9 cellular contexts compared by ENCODE assay signal in the genomic region with DNA sequence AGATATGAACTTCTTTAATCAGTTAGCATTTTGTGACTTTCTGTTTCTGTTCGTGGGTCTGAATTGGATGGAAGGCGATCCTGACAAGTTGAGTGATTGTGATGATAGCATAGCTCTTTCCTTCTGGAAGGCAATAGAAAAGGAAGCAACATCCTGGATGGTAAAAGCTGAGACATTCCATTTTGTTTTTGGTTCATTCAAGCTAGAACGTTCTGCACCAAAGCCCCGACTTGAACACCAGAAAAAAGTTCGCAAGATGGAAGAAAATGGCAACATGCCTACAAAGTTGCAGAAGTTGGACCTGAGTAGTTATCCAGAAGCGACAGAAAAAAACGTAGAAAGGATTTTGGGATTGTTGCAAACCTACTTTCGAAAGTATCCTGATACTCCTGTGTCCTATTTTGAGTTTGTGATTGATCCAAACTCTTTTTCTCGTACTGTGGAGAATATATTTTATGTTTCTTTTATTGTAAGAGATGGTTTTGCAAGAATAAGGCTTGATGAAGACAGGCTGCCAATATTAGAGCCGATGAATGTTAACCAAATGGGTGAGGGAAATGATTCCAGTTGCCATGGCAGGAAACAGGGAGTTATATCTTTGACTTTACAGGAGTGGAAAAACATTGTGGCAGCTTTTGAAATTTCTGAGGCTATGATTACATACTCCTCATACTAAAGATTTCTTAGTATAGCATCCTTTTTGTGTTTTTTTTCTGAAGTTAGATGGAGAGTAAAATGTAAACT. TPM values are rescaled to one million over a fixed set of nuclear protein-coding genes. Genes with fewer than 3 reads are reported as not detected.
DNase-seq lines count a peak whose midpoint lies in the region; ATAC-seq, FAIRE-seq and TF ChIP-seq lines count a peak whose summit lies in the region.
"Had no signal": no experiment of that assay in that cellular context is flagged by ENCODE, and none has a peak within 500 bp of the region (broad histone marks: within the 10 kb centered on the region; RNA-seq: fewer than 3 reads in every experiment).

No MANE protein-coding gene starts in this region.

- H3K9me1 ChIP-seq in endothelial cell of umbilical vein (replicated peaks; ENCODE audit: control insufficient read depth, extremely low read depth, insufficient read depth, low read length) = no peaks in the 10 kb centered on the region

- dilution Hi-C loops in endothelial cell of umbilical vein (cut with MboI; ENCODE audit: extremely low pct_ligation_motif_present, low sequenced_read_pairs) = no loop called here

- H3K9me3 ChIP-seq in Karpas-422 (ENCODE audit: low read length) (no peaks in the 10 kb centered on the region), endothelial cell of umbilical vein (replicated peaks; ENCODE audit: control insufficient read depth, insufficient read depth, low read length) (no peaks in the 10 kb centered on the region), osteoblast (ENCODE audit: low read depth, low read length) (no peaks in the 10 kb centered on the region)

- H3K27me3 ChIP-seq in Karpas-422 (ENCODE audit: low read length) (no peaks in the 10 kb centered on the region), endothelial cell of umbilical vein (ENCODE audit: control insufficient read depth in 2 of 2, insufficient read depth in 2 of 2, low read length in 2 of 2) (no peaks in the 10 kb centered on the region), osteoblast (ENCODE audit: insufficient read depth, low read length) (no peaks in the 10 kb centered on the region)

- H2AFZ ChIP-seq in Karpas-422 (ENCODE audit: low read length) (no peak overlapping the region), endothelial cell of umbilical vein (ENCODE audit: low read depth, low read length) (no peak overlapping the region), osteoblast (ENCODE audit: low read length) (no peak overlapping the region)

- H3K36me3 ChIP-seq in Karpas-422 (ENCODE audit: insufficient read depth, low read length) = peaks cover 18% of the 10 kb centered on the region; the same call in 1 of the 2 replicates
- peaks cover 0 to 50% of the 10 kb centered on the region in 2 experiments for H3K36me3 ChIP-seq in endothelial cell of umbilical vein (ENCODE audit: control insufficient read depth in 2 of 2, extremely low read depth in 1 of 2, insufficient read depth in 2 of 2, low read length in 2 of 2)
- H3K36me3 ChIP-seq in osteoblast (ENCODE audit: insufficient read depth, low read length) = peaks cover 69% of the 10 kb centered on the region

- DNase-seq in AG09309 (ENCODE audit: low read depth) (no peak), Karpas-422 (no peak), endothelial cell of umbilical vein (ENCODE audit: low read depth, low spot score) (no peak), osteoblast (ENCODE audit: insufficient read length, low spot score, missing footprints) (no peak), foreskin melanocyte (no peak)
- no peak for DNase-seq in stimulated activated CD8-positive, alpha-beta memory T cell treated with anti-CD3 and anti-CD28 coated beads, Interleukin-4, amount 100 ng/mL, for 48 hours
- DNase-seq in activated CD4-positive, alpha-beta T cell treated with anti-CD3 and anti-CD28 coated beads, Interleukin-2, amount 50 U/mL, for 1 hour = no peak
- DNase-seq: WERI-Rb-1 had no signal

- 0 out of 2 replicates have a peak overlapping the region, but pooled peaks have one; percentile 15 for H3K27ac ChIP-seq in Karpas-422 (ENCODE audit: low read length)
- peak overlapping the region; percentile 35 for H3K27ac ChIP-seq in endothelial cell of umbilical vein (ENCODE audit: insufficient read depth, low read depth, low read length)
- peak overlapping the region; percentile 91 for H3K27ac ChIP-seq in osteoblast (ENCODE audit: low read depth, low read length)
- H3K27ac ChIP-seq: WERI-Rb-1 had no signal

- peaks cover 19% of the 10 kb centered on the region for H3K4me1 ChIP-seq in Karpas-422 (ENCODE audit: low read length)
- peaks cover 67% of the 10 kb centered on the region for H3K4me1 ChIP-seq in endothelial cell of umbilical vein (ENCODE audit: control insufficient read depth, extremely low read depth, insufficient read depth, low read length)
- H3K4me1 ChIP-seq in osteoblast (ENCODE audit: insufficient read depth, low read length) = peaks cover 57% of the 10 kb centered on the region

- no peak for FAIRE-seq in endothelial cell of umbilical vein (lab: Jason Lieb, UNC)

- H3K4me3 ChIP-seq in AG09309 (ENCODE audit: control insufficient read depth, low read depth, low read length) = peak overlapping the region; percentile 45
- H3K4me3 ChIP-seq in Karpas-422 (ENCODE audit: low read length) = no peak overlapping the region
- peak overlapping the region in 2 of 3 experiments; percentile 24 to 37 for H3K4me3 ChIP-seq in endothelial cell of umbilical vein (replicated peaks in 1 of 3; ENCODE audit: insufficient read depth in 1 of 3, low read depth in 1 of 3, low read length in 3 of 3)
- H3K4me3 ChIP-seq in osteoblast (ENCODE audit: insufficient read depth, low read length) = peak overlapping the region; percentile 69

- H3K4me2 ChIP-seq in Karpas-422 (ENCODE audit: low read depth, low read length, poor library complexity, severe bottlenecking) = no peak overlapping the region
- peak overlapping the region; percentile 75 for H3K4me2 ChIP-seq in endothelial cell of umbilical vein (ENCODE audit: insufficient read depth, low read length)
- H3K4me2 ChIP-seq in osteoblast (ENCODE audit: insufficient read depth, low read length) = peak overlapping the region; percentile 91

- BruUV-seq in endothelial cell of umbilical vein (replicated peaks; lab: Mats Ljungman, UMichigan) = no TSS peak

- no peak for TF ChIP-seq POLR2A in endothelial cell of umbilical vein (IDR thresholded peaks at IDR 0.05; ENCODE audit: low read depth, low read length)

- no peaks in the 10 kb centered on the region for H3K9me2 ChIP-seq in Karpas-422 (replicated peaks; ENCODE audit: insufficient read depth, low read length)

- H4K20me1 ChIP-seq in Karpas-422 (ENCODE audit: insufficient read depth, low read depth, low read length) = peaks cover 35% of the 10 kb centered on the region
- peaks cover 44% of the 10 kb centered on the region for H4K20me1 ChIP-seq in endothelial cell of umbilical vein (replicated peaks; ENCODE audit: control insufficient read depth, extremely low read depth, insufficient read depth, low read length)
- peaks cover 88% of the 10 kb centered on the region for H4K20me1 ChIP-seq in osteoblast (ENCODE audit: insufficient read depth, low read length)

- no peak for ATAC-seq in HG02852 (IDR thresholded peaks at IDR 0.05; ENCODE audit: unreplicated experiment)

- CTCF ChIA-PET in endothelial cell of umbilical vein (lab: Charles Lee) = interaction anchor here (1.0 to 1.5 kb wide), 2 partner anchors 88 to 90 kb away, joined by 3 to 8 read pairs; no protein-coding TSS in a partner anchor

- intact Hi-C loops in endothelial cell of umbilical vein (cut with micrococcal nuclease) = loop anchor here (5.0 kb wide), 1 partner anchor 803 kb away; a partner anchor contains a TSS

- H3K9ac ChIP-seq in Karpas-422 (ENCODE audit: low read length) (no peak overlapping the region), endothelial cell of umbilical vein (replicated peaks; ENCODE audit: extremely low read depth, insufficient read depth, low read length) (peak overlapping the region; percentile 13)

- TF ChIP-seq CTCF in AG09309 (IDR thresholded peaks at IDR 0.05; ENCODE audit: control insufficient read depth, insufficient read depth, low read depth, low read length, missing control alignments) (no peak), endothelial cell of umbilical vein (IDR thresholded peaks at IDR 0.05; ENCODE audit: extremely low read depth in 1 of 2, insufficient read depth in 1 of 2, low read depth in 1 of 2, low read length in 2 of 2) (no peak), osteoblast (IDR thresholded peaks at IDR 0.05; ENCODE audit: extremely low read depth, low read depth, low read length) (no peak)

- POLR2A ChIA-PET in endothelial cell of umbilical vein (lab: Charles Lee) = interaction anchor here (0.6 to 2.8 kb wide), 5 partner anchors 9 to 85 kb away, joined by 4 to 8 read pairs (median 4); no protein-coding TSS in a partner anchor

- H3K79me2 ChIP-seq in Karpas-422 (ENCODE audit: low read length) (peaks cover 96% of the 10 kb centered on the region), endothelial cell of umbilical vein (ENCODE audit: control insufficient read depth, insufficient read depth, low read length) (peaks cover 100% of the 10 kb centered on the region), osteoblast (ENCODE audit: insufficient read depth, low read length) (peaks cover 96% of the 10 kb centered on the region)

TF ChIP-seq in endothelial cell of umbilical vein, 7 proteins besides CTCF, POLR2A, EP300 and RAD21:
- TF ChIP-seq, protein P1, sequence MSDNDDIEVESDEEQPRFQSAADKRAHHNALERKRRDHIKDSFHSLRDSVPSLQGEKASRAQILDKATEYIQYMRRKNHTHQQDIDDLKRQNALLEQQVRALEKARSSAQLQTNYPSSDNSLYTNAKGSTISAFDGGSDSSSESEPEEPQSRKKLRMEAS (IDR thresholded peaks at IDR 0.05; ENCODE audit: insufficient read depth, insufficient read length) = no peak
- no peak for TF ChIP-seq FOS (IDR thresholded peaks at IDR 0.05; ENCODE audit: borderline replicate concordance, insufficient read depth, low read length)
- TF ChIP-seq EZH2 (IDR thresholded peaks at IDR 0.05; ENCODE audit: borderline replicate concordance, low read depth, low read length, severe bottlenecking) = no peak
- no peak for TF ChIP-seq JUN (IDR thresholded peaks at IDR 0.05; ENCODE audit: borderline replicate concordance, insufficient read depth, insufficient read length, low read depth)
- TF ChIP-seq POLR2AphosphoS5 (IDR thresholded peaks at IDR 0.05; ENCODE audit: insufficient read depth, low read depth, low read length) = no peak
- no peak for TF ChIP-seq GATA2 (IDR thresholded peaks at IDR 0.05; ENCODE audit: insufficient read depth, insufficient read length, low read depth, low read length)
- TF ChIP-seq MYC (IDR thresholded peaks at IDR 0.05; ENCODE audit: low read depth, low read length) = no peak

RNA-seq across cellular contexts. Expression of a gene that starts 0.9 kb away (rescaled TPM):
- 1.5 and 2.7 TPM in 2 replicates for total RNA-seq in Karpas-422 (2014; rRNA removed; shearing (Covaris generic); ENCODE audit: low replicate concordance)
- total RNA-seq in endothelial cell of umbilical vein (12.7 and 14.5 TPM in 2 replicates), osteoblast (14.4 and 19.2 TPM in 2 replicates)
- 1.2 and 1.5 TPM in 2 replicates for polyA plus RNA-seq in endothelial cell of umbilical vein
- 1.0 and 1.3 TPM in 2 replicates for polyA plus RNA-seq in endothelial cell of umbilical vein (2011; cell fraction: cytosol; rRNA removed)
- 15.9 and 18.5 TPM in 2 replicates for polyA plus RNA-seq in endothelial cell of umbilical vein (2011; cell fraction: nucleus; rRNA removed)
- polyA plus RNA-seq in endothelial cell of umbilical vein (2012) = 0.82 and 1.2 TPM in 2 replicates
- polyA minus RNA-seq in endothelial cell of umbilical vein = 12.0 and 16.2 TPM in 2 replicates
- polyA minus RNA-seq in endothelial cell of umbilical vein (2011; cell fraction: cytosol; rRNA and poly(A)+ RNA removed) = 1.5 TPM
- polyA minus RNA-seq in endothelial cell of umbilical vein (2011; cell fraction: nucleus; rRNA and poly(A)+ RNA removed) = 47.8 and 76.6 TPM in 2 replicates

Comparison
In these comparisons a context has a peak if more than half of its experiments do, and no peak if none do; other contexts are left out.
1. H3K27ac ChIP-seq: peak in every context shown above with its lines; median percentile 91 in osteoblast; 35 in endothelial cell of umbilical vein; 15 in Karpas-422.